In genomic region chr2:144546933-144547332, GRCh38 we compare ENCODE assay signal across 1 cellular context.
TF ChIP-seq lines count a peak whose summit lies in the region.

No MANE protein-coding gene starts in this region.

TF ChIP-seq in H1, 55 proteins besides CTCF, POLR2A, EP300 and RAD21:
- no peak for TF ChIP-seq GTF2F1 (IDR thresholded peaks at IDR 0.05; ENCODE audit: borderline replicate concordance, low read depth, low read length)
- TF ChIP-seq USF2 (IDR thresholded peaks at IDR 0.05; ENCODE audit: low read length): no peak
- TF ChIP-seq SIRT6 (IDR thresholded peaks at IDR 0.05; ENCODE audit: low read length): no peak
- no peak for TF ChIP-seq SIX5 (IDR thresholded peaks at IDR 0.05; ENCODE audit: low read depth, low read length)
- TF ChIP-seq RBBP5 (IDR thresholded peaks at IDR 0.05; ENCODE audit: borderline replicate concordance, low read depth, low read length): no peak
- TF ChIP-seq KDM5A (IDR thresholded peaks at IDR 0.05; ENCODE audit: low read length): no peak
- TF ChIP-seq ASH2L (IDR thresholded peaks at IDR 0.05; ENCODE audit: low read length): no peak
- no peak for TF ChIP-seq TBP (IDR thresholded peaks at IDR 0.05; ENCODE audit: low read depth, low read length)
- TF ChIP-seq NRF1 (IDR thresholded peaks at IDR 0.05; ENCODE audit: low read depth, low read length): no peak
- TF ChIP-seq JUN (IDR thresholded peaks at IDR 0.05; ENCODE audit: low read depth, low read length): no peak
- no peak for TF ChIP-seq EGR1 (IDR thresholded peaks at IDR 0.05; ENCODE audit: borderline replicate concordance, low read depth, low read length)
- no peak for TF ChIP-seq TEAD4 (IDR thresholded peaks at IDR 0.05; ENCODE audit: low read depth, low read length)
- no peak for TF ChIP-seq CBX8 (IDR thresholded peaks at IDR 0.05; ENCODE audit: borderline replicate concordance, low read depth, low read length)
- TF ChIP-seq POU5F1 (IDR thresholded peaks at IDR 0.05; ENCODE audit: low read depth, low read length): no peak
